1 cellular context compared by ENCODE assay signal in genomic region chr3:52190294-52190841, GRCh38.
TF ChIP-seq lines count a peak whose summit lies in the region.

No MANE protein-coding gene starts in this region.

TF ChIP-seq in SK-N-SH treated with all-trans-retinoic acid at 6 μM for 48 hours, 23 proteins besides CTCF, POLR2A, EP300 and RAD21 (continued from another document):
- no peak for TF ChIP-seq CREB5 (CRISPR knock-in tag; IDR thresholded peaks at IDR 0.05; ENCODE audit: low read depth)
- no peak for TF ChIP-seq SNAI2 (CRISPR knock-in tag; IDR thresholded peaks at IDR 0.05)
- no peak for TF ChIP-seq TCF4 (CRISPR knock-in tag; IDR thresholded peaks at IDR 0.05; ENCODE audit: borderline replicate concordance)
- TF ChIP-seq PATZ1 (CRISPR knock-in tag; IDR thresholded peaks at IDR 0.05; ENCODE audit: borderline replicate concordance) = no peak
- no peak for TF ChIP-seq ZNF565 (CRISPR knock-in tag; conservative IDR thresholded peaks at IDR 0.05; ENCODE audit: low read depth)
